1 cellular context compared by ENCODE assay signal in genomic region chr14:91613459-91614145, GRCh38.
TF ChIP-seq lines count a peak whose summit lies in the region.

No MANE protein-coding gene starts in this region.

TF ChIP-seq in IMR-90, 13 proteins besides CTCF, POLR2A, EP300 and RAD21:
- TF ChIP-seq MAFK (IDR thresholded peaks at IDR 0.05; ENCODE audit: low read depth, low read length): no peak
- no peak for TF ChIP-seq SMC3 (IDR thresholded peaks at IDR 0.05; ENCODE audit: low read depth, low read length)
- TF ChIP-seq MXI1 (IDR thresholded peaks at IDR 0.05; ENCODE audit: borderline replicate concordance, low read depth, low read length): no peak
- no peak for TF ChIP-seq NFE2L2 (IDR thresholded peaks at IDR 0.05; ENCODE audit: low read depth, low read length)
- no peak for TF ChIP-seq USF2 (IDR thresholded peaks at IDR 0.05; ENCODE audit: low read depth, low read length)
- TF ChIP-seq FOS (IDR thresholded peaks at IDR 0.05; ENCODE audit: low read depth, low read length): no peak
TF ChIP-seq in IMR-90: peak in this region for 0.
